In the genomic region with DNA sequence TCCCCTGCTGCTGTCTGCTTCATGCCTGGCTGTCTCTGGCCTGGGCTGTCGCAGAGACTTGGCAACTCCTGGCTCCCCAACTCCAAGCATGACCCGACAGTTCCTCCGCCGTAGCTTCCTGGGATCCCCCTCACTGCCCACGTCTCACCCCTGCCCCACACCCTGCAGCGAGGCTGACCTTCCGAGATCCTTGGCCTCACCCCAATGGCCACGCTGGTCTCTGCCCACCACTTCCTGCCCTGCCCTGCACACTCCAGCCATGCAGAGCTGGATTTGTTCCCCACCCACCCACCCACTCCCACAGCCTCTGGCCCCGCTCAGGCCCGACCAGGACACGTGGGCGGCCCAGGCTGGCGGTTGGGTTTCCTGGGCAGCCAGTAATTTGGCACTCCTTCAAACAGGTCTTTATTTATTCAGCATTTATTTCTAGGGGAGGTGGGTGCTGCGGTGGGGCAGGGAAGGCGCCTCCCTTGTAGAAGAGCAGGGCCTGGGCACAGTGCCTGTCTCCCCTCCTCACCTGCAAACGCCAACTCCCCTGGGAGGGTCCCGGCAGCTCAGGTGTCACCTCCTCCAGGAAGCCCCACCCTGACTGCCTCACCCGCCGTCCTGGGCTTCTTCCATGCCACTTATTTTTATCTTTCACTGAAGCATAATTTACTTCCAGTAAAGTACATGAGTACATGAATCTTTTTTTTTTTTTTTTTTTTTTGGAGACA, we compare ENCODE assay signal across 1 cellular context.
A peak's percentile ranks its signal among the peaks of the same experiment; 100 is the strongest.
TF ChIP-seq lines count a peak whose summit lies in the region.

No MANE protein-coding gene starts in this region.

TF ChIP-seq in K562, 482 proteins besides CTCF, POLR2A, EP300 and RAD21:
- TF ChIP-seq SLC30A9 (CRISPR knock-in tag; IDR thresholded peaks at IDR 0.05) (no peak), POU5F1 (IDR thresholded peaks at IDR 0.05; ENCODE audit: borderline replicate concordance, low read depth, low read length, partially characterized antibody) (no peak), CBFB (CRISPR knock-in tag; IDR thresholded peaks at IDR 0.05) (no peak), PHF8 (IDR thresholded peaks at IDR 0.05; ENCODE audit: borderline replicate concordance, low read length) (no peak), ZNF124 (CRISPR knock-in tag; IDR thresholded peaks at IDR 0.05) (no peak), EGR1 (conservative IDR thresholded peaks at IDR 0.05) (0 out of 2 replicates have a peak, but pooled peaks have one; percentile 6), ZFP36 (IDR thresholded peaks at IDR 0.05; ENCODE audit: low read depth, low read length, partially characterized antibody) (peak; percentile 75)
- TF ChIP-seq, protein P1, sequence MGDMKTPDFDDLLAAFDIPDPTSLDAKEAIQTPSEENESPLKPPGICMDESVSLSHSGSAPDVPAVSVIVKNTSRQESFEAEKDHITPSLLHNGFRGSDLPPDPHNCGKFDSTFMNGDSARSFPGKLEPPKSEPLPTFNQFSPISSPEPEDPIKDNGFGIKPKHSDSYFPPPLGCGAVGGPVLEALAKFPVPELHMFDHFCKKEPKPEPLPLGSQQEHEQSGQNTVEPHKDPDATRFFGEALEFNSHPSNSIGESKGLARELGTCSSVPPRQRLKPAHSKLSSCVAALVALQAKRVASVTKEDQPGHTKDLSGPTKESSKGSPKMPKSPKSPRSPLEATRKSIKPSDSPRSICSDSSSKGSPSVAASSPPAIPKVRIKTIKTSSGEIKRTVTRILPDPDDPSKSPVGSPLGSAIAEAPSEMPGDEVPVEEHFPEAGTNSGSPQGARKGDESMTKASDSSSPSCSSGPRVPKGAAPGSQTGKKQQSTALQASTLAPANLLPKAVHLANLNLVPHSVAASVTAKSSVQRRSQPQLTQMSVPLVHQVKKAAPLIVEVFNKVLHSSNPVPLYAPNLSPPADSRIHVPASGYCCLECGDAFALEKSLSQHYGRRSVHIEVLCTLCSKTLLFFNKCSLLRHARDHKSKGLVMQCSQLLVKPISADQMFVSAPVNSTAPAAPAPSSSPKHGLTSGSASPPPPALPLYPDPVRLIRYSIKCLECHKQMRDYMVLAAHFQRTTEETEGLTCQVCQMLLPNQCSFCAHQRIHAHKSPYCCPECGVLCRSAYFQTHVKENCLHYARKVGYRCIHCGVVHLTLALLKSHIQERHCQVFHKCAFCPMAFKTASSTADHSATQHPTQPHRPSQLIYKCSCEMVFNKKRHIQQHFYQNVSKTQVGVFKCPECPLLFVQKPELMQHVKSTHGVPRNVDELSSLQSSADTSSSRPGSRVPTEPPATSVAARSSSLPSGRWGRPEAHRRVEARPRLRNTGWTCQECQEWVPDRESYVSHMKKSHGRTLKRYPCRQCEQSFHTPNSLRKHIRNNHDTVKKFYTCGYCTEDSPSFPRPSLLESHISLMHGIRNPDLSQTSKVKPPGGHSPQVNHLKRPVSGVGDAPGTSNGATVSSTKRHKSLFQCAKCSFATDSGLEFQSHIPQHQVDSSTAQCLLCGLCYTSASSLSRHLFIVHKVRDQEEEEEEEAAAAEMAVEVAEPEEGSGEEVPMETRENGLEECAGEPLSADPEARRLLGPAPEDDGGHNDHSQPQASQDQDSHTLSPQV (IDR thresholded peaks at IDR 0.05) = no peak
- TF ChIP-seq, protein P2, sequence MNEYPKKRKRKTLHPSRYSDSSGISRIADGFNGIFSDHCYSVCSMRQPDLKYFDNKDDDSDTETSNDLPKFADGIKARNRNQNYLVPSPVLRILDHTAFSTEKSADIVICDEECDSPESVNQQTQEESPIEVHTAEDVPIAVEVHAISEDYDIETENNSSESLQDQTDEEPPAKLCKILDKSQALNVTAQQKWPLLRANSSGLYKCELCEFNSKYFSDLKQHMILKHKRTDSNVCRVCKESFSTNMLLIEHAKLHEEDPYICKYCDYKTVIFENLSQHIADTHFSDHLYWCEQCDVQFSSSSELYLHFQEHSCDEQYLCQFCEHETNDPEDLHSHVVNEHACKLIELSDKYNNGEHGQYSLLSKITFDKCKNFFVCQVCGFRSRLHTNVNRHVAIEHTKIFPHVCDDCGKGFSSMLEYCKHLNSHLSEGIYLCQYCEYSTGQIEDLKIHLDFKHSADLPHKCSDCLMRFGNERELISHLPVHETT (CRISPR knock-in tag; conservative IDR thresholded peaks at IDR 0.05 in 1 of 2, IDR thresholded peaks at IDR 0.05 in 1 of 2) = no peak
- TF ChIP-seq, protein P3, sequence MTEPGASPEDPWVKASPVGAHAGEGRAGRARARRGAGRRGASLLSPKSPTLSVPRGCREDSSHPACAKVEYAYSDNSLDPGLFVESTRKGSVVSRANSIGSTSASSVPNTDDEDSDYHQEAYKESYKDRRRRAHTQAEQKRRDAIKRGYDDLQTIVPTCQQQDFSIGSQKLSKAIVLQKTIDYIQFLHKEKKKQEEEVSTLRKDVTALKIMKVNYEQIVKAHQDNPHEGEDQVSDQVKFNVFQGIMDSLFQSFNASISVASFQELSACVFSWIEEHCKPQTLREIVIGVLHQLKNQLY (CRISPR knock-in tag; conservative IDR thresholded peaks at IDR 0.05) = no peak
